In the genomic region with DNA sequence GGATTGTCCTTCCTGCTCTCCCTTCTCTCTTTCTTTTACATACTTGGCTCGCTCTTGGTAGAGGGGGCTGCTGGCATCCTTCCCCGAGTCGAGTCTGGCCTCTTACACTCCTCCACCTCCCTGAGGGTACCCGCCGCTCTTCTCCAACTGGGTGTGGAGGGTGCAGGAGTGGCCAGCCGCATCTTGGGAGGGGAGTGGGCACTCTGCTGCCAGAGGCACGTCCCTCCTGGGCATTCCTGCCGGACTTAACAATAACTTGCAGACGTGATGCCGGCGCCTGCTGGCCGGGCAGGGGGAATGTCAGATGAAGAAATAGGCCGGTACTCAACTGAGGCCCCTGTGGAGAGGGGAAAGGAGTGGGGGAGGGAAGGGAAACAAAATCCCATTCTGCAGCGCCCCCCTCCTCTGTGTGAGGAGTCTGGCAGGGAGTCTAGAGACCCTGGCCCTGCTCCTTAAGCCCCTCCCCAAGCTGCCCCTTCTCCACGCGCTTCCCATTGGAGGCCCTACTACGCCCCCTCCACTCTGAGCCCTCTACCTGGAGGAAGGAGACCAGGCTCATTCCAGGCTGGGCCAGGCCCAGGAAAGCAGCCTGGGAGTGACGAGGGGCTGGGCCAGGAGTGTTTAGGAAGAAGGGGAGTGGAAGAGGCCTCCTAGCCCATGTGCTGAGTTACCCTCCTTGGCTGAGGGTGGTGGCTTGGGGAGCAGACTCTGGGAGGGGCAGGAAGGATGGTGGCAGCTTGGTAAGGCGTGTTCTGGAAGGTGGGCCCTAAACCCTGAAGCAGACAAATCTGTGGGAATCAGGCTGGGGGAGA, we compare ENCODE assay signal across 8 cellular contexts. TPM values are rescaled to one million over a fixed set of nuclear protein-coding genes. Genes with fewer than 3 reads are reported as not detected.
DNase-seq lines count a peak whose midpoint lies in the region; ATAC-seq and TF ChIP-seq lines count a peak whose summit lies in the region.

No MANE protein-coding gene starts in this region.

- no peaks in the 10 kb centered on the region for H3K9me3 ChIP-seq in fibroblast of lung (ENCODE audit: control insufficient read depth, insufficient read depth, low read depth, low read length)

- H2AFZ ChIP-seq in ACC112 (ENCODE audit: low read length, unreplicated experiment) (peak overlapping the region; percentile 41), fibroblast of lung (ENCODE audit: low read length) (no peak overlapping the region)

- DNase-seq in H4 (ENCODE audit: low spot score): peak; percentile 37
- DNase-seq in WTC11 (ENCODE audit: low spot score): peak; percentile 81
- peak; percentile 60 to 63 for DNase-seq in fibroblast of lung (ENCODE audit: low read depth in 2 of 2)
- DNase-seq in nephron progenitor cell: peak; percentile 58
- no peak for DNase-seq in NCI-H748 treated with DMSO at 0.1 percent for 48 hours (lab: John Stamatoyannopoulos, UW)
- DNase-seq in mesenteric fat pad (ENCODE audit: low spot score): no peak

- peak overlapping the region; percentile 96 for H3K4me2 ChIP-seq in fibroblast of lung (ENCODE audit: extremely low read depth, insufficient read depth, low read length)

- TF ChIP-seq CTCF in WTC11 (IDR thresholded peaks at IDR 0.05) (no peak), fibroblast of lung (conservative IDR thresholded peaks at IDR 0.05 in 1 of 2, IDR thresholded peaks at IDR 0.05 in 1 of 2; ENCODE audit: low read depth in 1 of 2, low read length in 2 of 2) (peak; percentile 43), nephron progenitor cell (IDR thresholded peaks at IDR 0.05) (no peak)

- CTCF ChIA-PET in WTC11 (lab: Charles Lee): interaction anchor here (0.7 to 1.6 kb wide), 7 partner anchors 10 to 140 kb away, joined by 3 to 6 read pairs (median 4); no protein-coding TSS in a partner anchor

- H3K36me3 ChIP-seq in ACC112 (ENCODE audit: insufficient read depth, low read length) (0 out of 2 replicates have a peak, but pooled peaks cover 8% of the 10 kb centered on the region), fibroblast of lung (ENCODE audit: control insufficient read depth, insufficient read depth, low read length) (peaks cover 7% of the 10 kb centered on the region)

- H3K9ac ChIP-seq in fibroblast of lung (ENCODE audit: insufficient read depth, low read length): peak overlapping the region; percentile 83

- peak overlapping the region; percentile 92 for H3K4me3 Mint-ChIP-seq in WTC11
- peak overlapping the region; percentile 93 for H3K4me3 Mint-ChIP-seq in nephron progenitor cell

- ATAC-seq in WTC11: peak; percentile 80
- no peak for ATAC-seq in GM18502 (IDR thresholded peaks at IDR 0.05; ENCODE audit: poor library complexity, unreplicated experiment)

- H3K4me1 Mint-ChIP-seq in WTC11: peaks cover 57% of the 10 kb centered on the region
- H3K4me1 Mint-ChIP-seq in nephron progenitor cell: peaks cover 75% of the 10 kb centered on the region

- H3K27me3 Mint-ChIP-seq in WTC11 (ENCODE audit: low read depth) (peaks cover 36% of the 10 kb centered on the region), nephron progenitor cell (ENCODE audit: low read depth, poor library complexity) (peaks cover 15% of the 10 kb centered on the region)

- H3K27ac ChIP-seq in ACC112 (ENCODE audit: low read depth, low read length) (peak overlapping the region; percentile 50), fibroblast of lung (ENCODE audit: insufficient read depth, low read length) (peak overlapping the region; percentile 97)

- H3K4me3 ChIP-seq in ACC112 (ENCODE audit: low read depth, low read length): peak overlapping the region; percentile 88
- H3K4me3 ChIP-seq in fibroblast of lung (replicated peaks in 1 of 4; ENCODE audit: control extremely low read depth in 1 of 4, insufficient read depth in 1 of 4, low read depth in 3 of 4, low read length in 4 of 4): peak overlapping the region; percentile 81 to 96 (median 90)

- H3K9me3 Mint-ChIP-seq in WTC11 (no peaks in the 10 kb centered on the region), nephron progenitor cell (no peaks in the 10 kb centered on the region)

- H3K27ac Mint-ChIP-seq in WTC11 (peak overlapping the region; percentile 94), nephron progenitor cell (peak overlapping the region; percentile 89)

- H4K20me1 ChIP-seq in fibroblast of lung (ENCODE audit: control insufficient read depth, extremely low read depth, insufficient read depth, low read length): no peaks in the 10 kb centered on the region

- peaks cover 29% of the 10 kb centered on the region for H3K4me1 ChIP-seq in ACC112 (ENCODE audit: control insufficient read depth, insufficient read depth, low read length, unreplicated experiment)
- peaks cover 14% of the 10 kb centered on the region for H3K4me1 ChIP-seq in fibroblast of lung (ENCODE audit: control insufficient read depth, extremely low read depth, insufficient read depth, low read length)

- H3K36me3 Mint-ChIP-seq in WTC11 (no peaks in the 10 kb centered on the region), nephron progenitor cell (ENCODE audit: low read depth) (peaks cover 11% of the 10 kb centered on the region)

- POLR2A ChIA-PET in WTC11 (lab: Charles Lee): interaction anchor here (0.6 to 1.4 kb wide), 7 partner anchors 11 to 1563 kb away, joined by 3 to 7 read pairs (median 3); no protein-coding TSS in a partner anchor

- H3K27me3 ChIP-seq in ACC112 (ENCODE audit: insufficient read depth, low read length): no peaks in the 10 kb centered on the region
- H3K27me3 ChIP-seq in fibroblast of lung (ENCODE audit: control insufficient read depth, insufficient read depth, low read length): no peaks in the 10 kb centered on the region

- H3K79me2 ChIP-seq in ACC112 (ENCODE audit: control insufficient read depth, insufficient read depth, low read length, unreplicated experiment) (peaks cover 67% of the 10 kb centered on the region), fibroblast of lung (ENCODE audit: control insufficient read depth, insufficient read depth, low read length) (peaks cover 67% of the 10 kb centered on the region)

TF ChIP-seq in WTC11, 78 proteins besides CTCF, POLR2A, EP300 and RAD21 (continues in another document):
- TF ChIP-seq ZNF121 (CRISPR knock-in tag; IDR thresholded peaks at IDR 0.05) (0 out of 2 replicates have a peak, but pooled peaks have one; percentile 38), ZNF219 (CRISPR knock-in tag; IDR thresholded peaks at IDR 0.05; ENCODE audit: borderline replicate concordance) (no peak), GRHL2 (CRISPR knock-in tag; IDR thresholded peaks at IDR 0.05; ENCODE audit: insufficient replicate concordance, severe bottlenecking) (no peak), NR1H2 (CRISPR knock-in tag; IDR thresholded peaks at IDR 0.05) (no peak), ATF1 (CRISPR knock-in tag; IDR thresholded peaks at IDR 0.05) (no peak), TEAD1 (CRISPR knock-in tag; IDR thresholded peaks at IDR 0.05) (no peak), FOXP1 (CRISPR knock-in tag; IDR thresholded peaks at IDR 0.05; ENCODE audit: borderline replicate concordance) (0 out of 2 replicates have a peak, but pooled peaks have one; percentile 62), CREB1 (CRISPR knock-in tag; IDR thresholded peaks at IDR 0.05) (no peak), CREM (CRISPR knock-in tag; IDR thresholded peaks at IDR 0.05) (no peak), ZBTB21 (CRISPR knock-in tag; IDR thresholded peaks at IDR 0.05; ENCODE audit: borderline replicate concordance) (no peak; the same call in 1 of the 2 replicates), ETV6 (CRISPR knock-in tag; IDR thresholded peaks at IDR 0.05) (peak; percentile 82), RORB (CRISPR knock-in tag; IDR thresholded peaks at IDR 0.05) (no peak), SP1 (CRISPR knock-in tag; conservative IDR thresholded peaks at IDR 0.05) (no peak)
- TF ChIP-seq, protein P1, sequence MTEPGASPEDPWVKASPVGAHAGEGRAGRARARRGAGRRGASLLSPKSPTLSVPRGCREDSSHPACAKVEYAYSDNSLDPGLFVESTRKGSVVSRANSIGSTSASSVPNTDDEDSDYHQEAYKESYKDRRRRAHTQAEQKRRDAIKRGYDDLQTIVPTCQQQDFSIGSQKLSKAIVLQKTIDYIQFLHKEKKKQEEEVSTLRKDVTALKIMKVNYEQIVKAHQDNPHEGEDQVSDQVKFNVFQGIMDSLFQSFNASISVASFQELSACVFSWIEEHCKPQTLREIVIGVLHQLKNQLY (CRISPR knock-in tag; IDR thresholded peaks at IDR 0.05): no peak
- TF ChIP-seq, protein P2, sequence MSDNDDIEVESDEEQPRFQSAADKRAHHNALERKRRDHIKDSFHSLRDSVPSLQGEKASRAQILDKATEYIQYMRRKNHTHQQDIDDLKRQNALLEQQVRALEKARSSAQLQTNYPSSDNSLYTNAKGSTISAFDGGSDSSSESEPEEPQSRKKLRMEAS (CRISPR knock-in tag; IDR thresholded peaks at IDR 0.05): peak; percentile 85
- TF ChIP-seq, protein P3, sequence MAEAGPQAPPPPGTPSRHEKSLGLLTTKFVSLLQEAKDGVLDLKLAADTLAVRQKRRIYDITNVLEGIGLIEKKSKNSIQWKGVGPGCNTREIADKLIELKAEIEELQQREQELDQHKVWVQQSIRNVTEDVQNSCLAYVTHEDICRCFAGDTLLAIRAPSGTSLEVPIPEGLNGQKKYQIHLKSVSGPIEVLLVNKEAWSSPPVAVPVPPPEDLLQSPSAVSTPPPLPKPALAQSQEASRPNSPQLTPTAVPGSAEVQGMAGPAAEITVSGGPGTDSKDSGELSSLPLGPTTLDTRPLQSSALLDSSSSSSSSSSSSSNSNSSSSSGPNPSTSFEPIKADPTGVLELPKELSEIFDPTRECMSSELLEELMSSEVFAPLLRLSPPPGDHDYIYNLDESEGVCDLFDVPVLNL (CRISPR knock-in tag; IDR thresholded peaks at IDR 0.05; ENCODE audit: borderline replicate concordance, low read depth): no peak
- TF ChIP-seq, protein P4, sequence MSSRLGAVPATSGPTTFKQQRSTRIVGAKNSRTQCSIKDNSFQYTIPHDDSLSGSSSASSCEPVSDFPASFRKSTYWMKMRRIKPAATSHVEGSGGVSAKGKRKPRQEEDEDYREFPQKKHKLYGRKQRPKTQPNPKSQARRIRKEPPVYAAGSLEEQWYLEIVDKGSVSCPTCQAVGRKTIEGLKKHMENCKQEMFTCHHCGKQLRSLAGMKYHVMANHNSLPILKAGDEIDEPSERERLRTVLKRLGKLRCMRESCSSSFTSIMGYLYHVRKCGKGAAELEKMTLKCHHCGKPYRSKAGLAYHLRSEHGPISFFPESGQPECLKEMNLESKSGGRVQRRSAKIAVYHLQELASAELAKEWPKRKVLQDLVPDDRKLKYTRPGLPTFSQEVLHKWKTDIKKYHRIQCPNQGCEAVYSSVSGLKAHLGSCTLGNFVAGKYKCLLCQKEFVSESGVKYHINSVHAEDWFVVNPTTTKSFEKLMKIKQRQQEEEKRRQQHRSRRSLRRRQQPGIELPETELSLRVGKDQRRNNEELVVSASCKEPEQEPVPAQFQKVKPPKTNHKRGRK (CRISPR knock-in tag; IDR thresholded peaks at IDR 0.05; ENCODE audit: borderline replicate concordance): 0 out of 2 replicates have a peak, but pooled peaks have one; percentile 36

RNA-seq across cellular contexts. Expression of a gene that starts 1.8 kb away (rescaled TPM):
- total RNA-seq in H4 (2014; rRNA removed; shearing (Covaris generic)): 11.8 and 17.6 TPM in 2 replicates
- total RNA-seq in WTC11 (2021) (18.5 to 22.1 TPM (median 19.1 TPM) in 3 replicates), fibroblast of lung (143 and 302 TPM in 2 replicates), mesenteric fat pad (122 TPM)
- polyA plus RNA-seq in fibroblast of lung: 265 and 328 TPM in 2 replicates
- 168 and 218 TPM in 2 replicates for polyA plus RNA-seq in fibroblast of lung (2012)
- 583 and 648 TPM in 2 replicates for polyA minus RNA-seq in fibroblast of lung (ENCODE audit: low replicate concordance)

Comparison
In these comparisons a context has a peak if more than half of its experiments do, and no peak if none do; other contexts are left out.
1. DNase-seq: peak in H4 (single experiment), WTC11 (single experiment), fibroblast of lung (2 of 2) and nephron progenitor cell (single experiment); none in NCI-H748 treated with DMSO at 0.1 percent for 48 hours (single experiment) and mesenteric fat pad (single experiment).
2. CTCF ChIP-seq: peak in fibroblast of lung (2 of 2); none in WTC11 (single experiment) and nephron progenitor cell (single experiment).